ENCODE assay signal across 16 cellular contexts in the genomic region with DNA sequence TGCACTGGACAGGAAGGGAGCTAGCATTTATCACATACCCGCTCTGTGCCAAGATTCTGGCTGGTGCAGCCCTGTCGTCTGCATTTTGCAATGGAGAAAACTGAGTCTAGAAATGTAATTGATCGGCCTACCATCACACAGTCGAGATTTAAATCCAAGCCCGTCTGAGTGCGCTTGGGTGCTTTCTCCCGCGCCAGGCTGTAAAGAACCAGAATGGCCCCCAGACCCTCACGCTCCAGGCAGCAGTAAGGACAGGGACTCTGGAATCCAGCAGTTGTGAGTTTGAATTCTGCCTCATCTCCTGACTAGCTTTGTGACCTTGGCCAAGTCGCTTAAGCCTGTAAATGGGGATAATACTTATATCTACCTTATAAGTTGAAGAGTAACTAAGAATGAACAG. TPM values are rescaled to one million over a fixed set of nuclear protein-coding genes. Genes with fewer than 3 reads are reported as not detected.
A peak's percentile ranks its signal among the peaks of the same experiment; 100 is the strongest.
DNase-seq lines count a peak whose midpoint lies in the region; ATAC-seq and TF ChIP-seq lines count a peak whose summit lies in the region.
"Had no signal": no experiment of that assay in that cellular context is flagged by ENCODE, and none has a peak within 500 bp of the region (broad histone marks: within the 10 kb centered on the region; RNA-seq: fewer than 3 reads in every experiment).

No MANE protein-coding gene starts in this region.

- H3K4me3 ChIP-seq in osteoblast (ENCODE audit: insufficient read depth, low read length) (no peak overlapping the region), upper lobe of left lung (no peak overlapping the region)
- H3K4me3 ChIP-seq: right lobe of liver had no signal

- WGBS in upper lobe of left lung, 2 donors: 90 to 96% methylated on average over 10 of the region's 10 CpGs

- H3K9me3 ChIP-seq in osteoblast (ENCODE audit: low read depth, low read length): no peaks in the 10 kb centered on the region
- no peaks in the 10 kb centered on the region for H3K9me3 ChIP-seq in upper lobe of left lung
- H3K9me3 ChIP-seq: right lobe of liver had no signal

- H3K27me3 ChIP-seq in osteoblast (ENCODE audit: insufficient read depth, low read length) (no peaks in the 10 kb centered on the region), upper lobe of left lung (no peaks in the 10 kb centered on the region)
- H3K27me3 ChIP-seq: right lobe of liver had no signal

- TF ChIP-seq POLR2A in upper lobe of left lung (IDR thresholded peaks at IDR 0.05): no peak

- DNase-seq in cardiac septum (ENCODE audit: low spot score): peak; percentile 27
- DNase-seq in Right ventricle myocardium superior: no peak
- no peak for DNase-seq in epithelial cell of prostate (ENCODE audit: low read depth, low spot score)
- DNase-seq in osteoblast (ENCODE audit: insufficient read length, low spot score, missing footprints): no peak
- no peak for DNase-seq in upper lobe of left lung
- DNase-seq in inferior parietal cortex (ENCODE audit: extremely low spot score): no peak
- no peak for DNase-seq in NCI-H2107 (lab: John Stamatoyannopoulos, UW)
- DNase-seq: activated CD8-positive, alpha-beta T cell treated with anti-CD3 and anti-CD28 coated beads, Interleukin-2, amount 10 ng/mL, durations not matched to agents 7 days and 5 days; activated naive CD4-positive, alpha-beta T cell treated with anti-CD3 and anti-CD28 coated beads for 36 hours; COR-L47; immature natural killer cell; naive B cell; NCI-H2081 had no signal

- no peak overlapping the region for H3K4me2 ChIP-seq in osteoblast (ENCODE audit: insufficient read depth, low read length)

- H2AFZ ChIP-seq in osteoblast (ENCODE audit: low read length): no peak overlapping the region

- intact Hi-C loops in cardiac septum (cut with DNase I) (loop anchor here (5.0 kb wide), 2 partner anchors 50 to 215 kb away; no protein-coding TSS in a partner anchor), Right ventricle myocardium superior (cut with DNase I) (no loop called here)

- H3K4me1 ChIP-seq in osteoblast (ENCODE audit: insufficient read depth, low read length): peaks cover 46% of the 10 kb centered on the region
- peaks cover 40 to 77% (median 57%) of the 10 kb centered on the region in 4 donors for H3K4me1 ChIP-seq in upper lobe of left lung

- peaks cover 75% of the 10 kb centered on the region for H4K20me1 ChIP-seq in osteoblast (ENCODE audit: insufficient read depth, low read length)

- peak overlapping the region; percentile 73 for H3K27ac ChIP-seq in epithelial cell of prostate
- H3K27ac ChIP-seq in osteoblast (ENCODE audit: low read depth, low read length): peak overlapping the region; percentile 83
- peak overlapping the region; percentile 64 to 78 (median 73) for H3K27ac ChIP-seq in upper lobe of left lung
- H3K27ac ChIP-seq: HL-60 had no signal

- peaks cover 49% of the 10 kb centered on the region for H3K36me3 ChIP-seq in osteoblast (ENCODE audit: insufficient read depth, low read length)
- peaks cover 10 to 55% (median 45%) of the 10 kb centered on the region in 4 donors for H3K36me3 ChIP-seq in upper lobe of left lung

- no peak for TF ChIP-seq CTCF in osteoblast (IDR thresholded peaks at IDR 0.05; ENCODE audit: extremely low read depth, low read depth, low read length)
- no peak for TF ChIP-seq CTCF in upper lobe of left lung (IDR thresholded peaks at IDR 0.05)

- peaks cover 76% of the 10 kb centered on the region for H3K79me2 ChIP-seq in osteoblast (ENCODE audit: insufficient read depth, low read length)

- TF ChIP-seq EP300 in upper lobe of left lung (IDR thresholded peaks at IDR 0.05): no peak

- ATAC-seq in Right ventricle myocardium superior (ENCODE audit: poor library complexity) (no peak), upper lobe of left lung (ENCODE audit: low FRiP score in 2 of 2) (no peak), HG02588 (IDR thresholded peaks at IDR 0.05; ENCODE audit: unreplicated experiment) (no peak)
- ATAC-seq: activated CD8-positive, alpha-beta T cell treated with anti-CD3 and anti-CD28 coated beads, Interleukin-2, amount 10 ng/mL, durations not matched to agents 7 days and 5 days; right lobe of liver had no signal

RNA-seq across cellular contexts. Expression of a gene that starts 10.8 kb away (rescaled TPM):
- 157 TPM for total RNA-seq in cardiac septum
- 148 TPM for total RNA-seq in Right ventricle myocardium superior
- 51.0 and 51.6 TPM in 2 replicates for total RNA-seq in osteoblast
- total RNA-seq in upper lobe of left lung: 100 to 1,000 TPM in 5 of 6 donors, 10 to 100 TPM in 1; 77.5 to 156 (median 122) TPM

RNA-seq across cellular contexts. Expression of a gene that starts 31.5 kb away (rescaled TPM):
- 61.0 TPM for total RNA-seq in cardiac septum
- 107 TPM for total RNA-seq in Right ventricle myocardium superior
- 24.8 and 29.7 TPM in 2 replicates for total RNA-seq in osteoblast
- total RNA-seq in upper lobe of left lung: 100 to 1,000 TPM in 1 of 6 donors, 10 to 100 TPM in 5; 41.9 to 148 (median 71.8) TPM
